ENCODE assay signal across 3 cellular contexts in the genomic region with DNA sequence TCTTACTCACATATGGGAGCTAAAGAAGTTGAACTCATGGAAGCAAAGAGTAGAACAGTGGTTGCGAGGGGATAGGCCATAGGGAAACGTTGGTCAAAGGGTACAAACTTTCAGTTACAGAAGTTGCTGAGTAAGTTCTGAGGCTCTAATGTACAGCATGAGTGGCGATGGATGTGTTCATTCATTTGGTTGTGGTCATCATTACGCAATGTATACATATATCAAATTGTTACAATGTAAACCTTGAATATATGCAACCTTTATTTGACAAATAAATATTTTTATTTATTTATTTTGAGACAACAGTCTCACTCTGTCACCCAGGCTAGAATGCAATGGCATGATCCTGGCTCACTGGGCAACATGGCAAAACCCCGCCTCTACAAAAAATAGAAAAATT.
A peak's percentile ranks its signal among the peaks of the same experiment; 100 is the strongest.
TF ChIP-seq lines count a peak whose summit lies in the region.

No MANE protein-coding gene starts in this region.

TF ChIP-seq in IMR-90, 13 proteins besides CTCF, POLR2A, EP300 and RAD21:
- no peak for TF ChIP-seq FOS (IDR thresholded peaks at IDR 0.05; ENCODE audit: low read depth, low read length)
- no peak for TF ChIP-seq MAFK (IDR thresholded peaks at IDR 0.05; ENCODE audit: low read depth, low read length)
- TF ChIP-seq CEBPB (IDR thresholded peaks at IDR 0.05; ENCODE audit: low read depth, low read length): peak; percentile 68; the same call in 1 of the 2 replicates

TF ChIP-seq in WTC11, 78 proteins besides CTCF, POLR2A, EP300 and RAD21:
- TF ChIP-seq CREB1 (CRISPR knock-in tag; IDR thresholded peaks at IDR 0.05): no peak
- no peak for TF ChIP-seq ERG (CRISPR knock-in tag; IDR thresholded peaks at IDR 0.05)
- no peak for TF ChIP-seq ATF1 (CRISPR knock-in tag; IDR thresholded peaks at IDR 0.05)
- TF ChIP-seq, protein P1, sequence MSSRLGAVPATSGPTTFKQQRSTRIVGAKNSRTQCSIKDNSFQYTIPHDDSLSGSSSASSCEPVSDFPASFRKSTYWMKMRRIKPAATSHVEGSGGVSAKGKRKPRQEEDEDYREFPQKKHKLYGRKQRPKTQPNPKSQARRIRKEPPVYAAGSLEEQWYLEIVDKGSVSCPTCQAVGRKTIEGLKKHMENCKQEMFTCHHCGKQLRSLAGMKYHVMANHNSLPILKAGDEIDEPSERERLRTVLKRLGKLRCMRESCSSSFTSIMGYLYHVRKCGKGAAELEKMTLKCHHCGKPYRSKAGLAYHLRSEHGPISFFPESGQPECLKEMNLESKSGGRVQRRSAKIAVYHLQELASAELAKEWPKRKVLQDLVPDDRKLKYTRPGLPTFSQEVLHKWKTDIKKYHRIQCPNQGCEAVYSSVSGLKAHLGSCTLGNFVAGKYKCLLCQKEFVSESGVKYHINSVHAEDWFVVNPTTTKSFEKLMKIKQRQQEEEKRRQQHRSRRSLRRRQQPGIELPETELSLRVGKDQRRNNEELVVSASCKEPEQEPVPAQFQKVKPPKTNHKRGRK (CRISPR knock-in tag; IDR thresholded peaks at IDR 0.05; ENCODE audit: borderline replicate concordance): no peak
- TF ChIP-seq KAT7 (CRISPR knock-in tag; IDR thresholded peaks at IDR 0.05; ENCODE audit: borderline replicate concordance): no peak
- TF ChIP-seq NFATC4 (CRISPR knock-in tag; IDR thresholded peaks at IDR 0.05): no peak
- TF ChIP-seq SMAD4 (CRISPR knock-in tag; IDR thresholded peaks at IDR 0.05): no peak
- no peak for TF ChIP-seq TEAD4 (CRISPR knock-in tag; IDR thresholded peaks at IDR 0.05)
- no peak for TF ChIP-seq ZNF263 (CRISPR knock-in tag; IDR thresholded peaks at IDR 0.05; ENCODE audit: low read depth)
- no peak for TF ChIP-seq GTF2I (CRISPR knock-in tag; conservative IDR thresholded peaks at IDR 0.05)

TF ChIP-seq in endothelial cell of umbilical vein, 7 proteins besides CTCF, POLR2A, EP300 and RAD21:
- no peak for TF ChIP-seq POLR2AphosphoS5 (IDR thresholded peaks at IDR 0.05; ENCODE audit: insufficient read depth, low read depth, low read length)
- no peak for TF ChIP-seq GATA2 (IDR thresholded peaks at IDR 0.05; ENCODE audit: insufficient read depth, insufficient read length, low read depth, low read length)
- TF ChIP-seq MAX (IDR thresholded peaks at IDR 0.05; ENCODE audit: insufficient read depth, insufficient read length): no peak
- TF ChIP-seq JUN (IDR thresholded peaks at IDR 0.05; ENCODE audit: borderline replicate concordance, insufficient read depth, insufficient read length, low read depth): no peak
- TF ChIP-seq EZH2 (IDR thresholded peaks at IDR 0.05; ENCODE audit: borderline replicate concordance, low read depth, low read length, severe bottlenecking): no peak
